Comparison of ENCODE assay signal across 10 cellular contexts in genomic region chr4:68651932-68652331, GRCh38. TPM values are rescaled to one million over a fixed set of nuclear protein-coding genes. Genes with fewer than 3 reads are reported as not detected.
"Had no signal": no experiment of that assay in that cellular context is flagged by ENCODE, and none has a peak within 500 bp of the region (broad histone marks: within the 10 kb centered on the region; RNA-seq: fewer than 3 reads in every experiment).

No MANE protein-coding gene starts in this region.

- H3K9me3 ChIP-seq: HAP-1 had no signal

- H3K27ac ChIP-seq: GM23248, HL-60 had no signal

- H3K4me3 ChIP-seq: GM23248, HAP-1 had no signal

- H3K36me3 ChIP-seq: HAP-1 had no signal

- H3K9ac ChIP-seq: GM23248 had no signal

- FAIRE-seq: HepG2 had no signal

- H2AFZ ChIP-seq: GM23248 had no signal

- ATAC-seq: HCT116, HepG2 had no signal

- DNase-seq: GM23248, GOT3, H7, HFFc6 had no signal

RNA-seq across cellular contexts. Expression of gene UGT2B15, which starts 18.5 kb away (rescaled TPM):
- total RNA-seq: GM23248, H4, H7, HFFc6, HT1080 had no signal
- polyA plus RNA-seq: GM23248 had no signal
